Comparison of ENCODE assay signal across 10 cellular contexts in genomic region chr6:10901751-10902150, GRCh38. TPM values are rescaled to one million over a fixed set of nuclear protein-coding genes. Genes with fewer than 3 reads are reported as not detected.
DNase-seq lines count a peak whose midpoint lies in the region; ATAC-seq and TF ChIP-seq lines count a peak whose summit lies in the region.
"Had no signal": no experiment of that assay in that cellular context is flagged by ENCODE, and none has a peak within 500 bp of the region (broad histone marks: within the 10 kb centered on the region; RNA-seq: fewer than 3 reads in every experiment).

No MANE protein-coding gene starts in this region.

- DNase-seq in left lung (no peak), NCI-H1048 (lab: John Stamatoyannopoulos, UW) (no peak), foreskin melanocyte (no peak), NCI-H1105 treated with DMSO at 0.1 percent for 48 hours (lab: John Stamatoyannopoulos, UW) (no peak)
- DNase-seq in activated naive CD4-positive, alpha-beta T cell treated with Interleukin-2 at 50 U/mL for 16 hours = no peak

- intact Hi-C loops in left lung (cut with DNase I) = no loop called here

- H3K4me3 Mint-ChIP-seq in IgD-negative memory B cell = peak overlapping the region; percentile 9 to 81 (median 76)

- TF ChIP-seq CTCF in left lung (IDR thresholded peaks at IDR 0.05) = no peak

- no peaks in the 10 kb centered on the region for H3K9me3 ChIP-seq in left lung

- ATAC-seq in GM18519 (IDR thresholded peaks at IDR 0.05; ENCODE audit: low FRiP score, unreplicated experiment) (peak; percentile 98), GM21737 (IDR thresholded peaks at IDR 0.05; ENCODE audit: unreplicated experiment) (peak; percentile 98), left lung (peak; percentile 53)

- no peaks in the 10 kb centered on the region for H3K27me3 ChIP-seq in left lung

- H3K27ac ChIP-seq in left lung = no peak overlapping the region

- no peaks in the 10 kb centered on the region for H3K36me3 ChIP-seq in left lung

- peak overlapping the region; percentile 10 to 94 (median 37) for H3K27ac Mint-ChIP-seq in IgD-negative memory B cell

- H3K9me3 Mint-ChIP-seq in IgD-negative memory B cell = peaks cover 0 to 4% (median 0%) of the 10 kb centered on the region in 3 donors

- no peaks in the 10 kb centered on the region for H3K27me3 Mint-ChIP-seq in IgD-negative memory B cell

- peaks cover 7 to 16% (median 8%) of the 10 kb centered on the region in 3 donors for H3K4me1 Mint-ChIP-seq in IgD-negative memory B cell

- no peak overlapping the region for H3K4me3 ChIP-seq in left lung

- peaks cover 5% of the 10 kb centered on the region for H3K36me3 Mint-ChIP-seq in IgD-negative memory B cell

- no peaks in the 10 kb centered on the region for H3K4me1 ChIP-seq in left lung

RNA-seq across cellular contexts. Expression of gene SYCP2L, which starts 14.9 kb away (rescaled TPM):
- polyA plus RNA-seq in IgD-negative memory B cell = not detected
- under 1 TPM; 0.41 to 0.45 TPM for total RNA-seq in left lung
- polyA plus RNA-seq: liver had no signal

RNA-seq across cellular contexts. Expression of gene GCM2, which starts 19.9 kb away (rescaled TPM):
- polyA plus RNA-seq in IgD-negative memory B cell = not detected
- total RNA-seq in left lung = not detected
- total RNA-seq: liver; T-helper 2 cell treated with Interferon-gamma antibody and Interleukin-4, amounts not matched to agents 100 ng/mL and 5 ng/mL, for 36 hours had no signal
- polyA plus RNA-seq: liver had no signal
